In genomic region chr4:75673027-75673958, GRCh38 we compare ENCODE assay signal across 1 cellular context.
A peak's percentile ranks its signal among the peaks of the same experiment; 100 is the strongest.
TF ChIP-seq lines count a peak whose summit lies in the region.

G3BP2 (minus strand) TSS chr4:75673411; CDS start chr4:75662025, 11,386 bp downstream.

TF ChIP-seq in GM12878, 131 proteins besides CTCF, POLR2A, EP300 and RAD21 (continued from another document and continues in another):
- TF ChIP-seq, protein P1, sequence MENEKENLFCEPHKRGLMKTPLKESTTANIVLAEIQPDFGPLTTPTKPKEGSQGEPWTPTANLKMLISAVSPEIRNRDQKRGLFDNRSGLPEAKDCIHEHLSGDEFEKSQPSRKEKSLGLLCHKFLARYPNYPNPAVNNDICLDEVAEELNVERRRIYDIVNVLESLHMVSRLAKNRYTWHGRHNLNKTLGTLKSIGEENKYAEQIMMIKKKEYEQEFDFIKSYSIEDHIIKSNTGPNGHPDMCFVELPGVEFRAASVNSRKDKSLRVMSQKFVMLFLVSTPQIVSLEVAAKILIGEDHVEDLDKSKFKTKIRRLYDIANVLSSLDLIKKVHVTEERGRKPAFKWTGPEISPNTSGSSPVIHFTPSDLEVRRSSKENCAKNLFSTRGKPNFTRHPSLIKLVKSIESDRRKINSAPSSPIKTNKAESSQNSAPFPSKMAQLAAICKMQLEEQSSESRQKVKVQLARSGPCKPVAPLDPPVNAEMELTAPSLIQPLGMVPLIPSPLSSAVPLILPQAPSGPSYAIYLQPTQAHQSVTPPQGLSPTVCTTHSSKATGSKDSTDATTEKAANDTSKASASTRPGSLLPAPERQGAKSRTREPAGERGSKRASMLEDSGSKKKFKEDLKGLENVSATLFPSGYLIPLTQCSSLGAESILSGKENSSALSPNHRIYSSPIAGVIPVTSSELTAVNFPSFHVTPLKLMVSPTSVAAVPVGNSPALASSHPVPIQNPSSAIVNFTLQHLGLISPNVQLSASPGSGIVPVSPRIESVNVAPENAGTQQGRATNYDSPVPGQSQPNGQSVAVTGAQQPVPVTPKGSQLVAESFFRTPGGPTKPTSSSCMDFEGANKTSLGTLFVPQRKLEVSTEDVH (IDR thresholded peaks at IDR 0.05; ENCODE audit: low read depth, partially characterized antibody): peak; percentile 64
- TF ChIP-seq, protein P2, sequence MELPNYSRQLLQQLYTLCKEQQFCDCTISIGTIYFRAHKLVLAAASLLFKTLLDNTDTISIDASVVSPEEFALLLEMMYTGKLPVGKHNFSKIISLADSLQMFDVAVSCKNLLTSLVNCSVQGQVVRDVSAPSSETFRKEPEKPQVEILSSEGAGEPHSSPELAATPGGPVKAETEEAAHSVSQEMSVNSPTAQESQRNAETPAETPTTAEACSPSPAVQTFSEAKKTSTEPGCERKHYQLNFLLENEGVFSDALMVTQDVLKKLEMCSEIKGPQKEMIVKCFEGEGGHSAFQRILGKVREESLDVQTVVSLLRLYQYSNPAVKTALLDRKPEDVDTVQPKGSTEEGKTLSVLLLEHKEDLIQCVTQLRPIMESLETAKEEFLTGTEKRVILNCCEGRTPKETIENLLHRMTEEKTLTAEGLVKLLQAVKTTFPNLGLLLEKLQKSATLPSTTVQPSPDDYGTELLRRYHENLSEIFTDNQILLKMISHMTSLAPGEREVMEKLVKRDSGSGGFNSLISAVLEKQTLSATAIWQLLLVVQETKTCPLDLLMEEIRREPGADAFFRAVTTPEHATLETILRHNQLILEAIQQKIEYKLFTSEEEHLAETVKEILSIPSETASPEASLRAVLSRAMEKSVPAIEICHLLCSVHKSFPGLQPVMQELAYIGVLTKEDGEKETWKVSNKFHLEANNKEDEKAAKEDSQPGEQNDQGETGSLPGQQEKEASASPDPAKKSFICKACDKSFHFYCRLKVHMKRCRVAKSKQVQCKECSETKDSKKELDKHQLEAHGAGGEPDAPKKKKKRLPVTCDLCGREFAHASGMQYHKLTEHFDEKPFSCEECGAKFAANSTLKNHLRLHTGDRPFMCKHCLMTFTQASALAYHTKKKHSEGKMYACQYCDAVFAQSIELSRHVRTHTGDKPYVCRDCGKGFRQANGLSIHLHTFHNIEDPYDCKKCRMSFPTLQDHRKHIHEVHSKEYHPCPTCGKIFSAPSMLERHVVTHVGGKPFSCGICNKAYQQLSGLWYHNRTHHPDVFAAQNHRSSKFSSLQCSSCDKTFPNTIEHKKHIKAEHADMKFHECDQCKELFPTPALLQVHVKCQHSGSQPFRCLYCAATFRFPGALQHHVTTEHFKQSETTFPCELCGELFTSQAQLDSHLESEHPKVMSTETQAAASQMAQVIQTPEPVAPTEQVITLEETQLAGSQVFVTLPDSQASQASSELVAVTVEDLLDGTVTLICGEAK (IDR thresholded peaks at IDR 0.05; ENCODE audit: borderline replicate concordance): peak; percentile 74; the same call in 1 of the 2 replicates
- TF ChIP-seq CBFB (IDR thresholded peaks at IDR 0.05; ENCODE audit: low read depth) (peak; percentile 84), GATAD2B (conservative IDR thresholded peaks at IDR 0.05; ENCODE audit: low read depth) (no peak), SIX5 (IDR thresholded peaks at IDR 0.05; ENCODE audit: low read depth, low read length, severe bottlenecking) (no peak), POU2F2 (IDR thresholded peaks at IDR 0.05; ENCODE audit: borderline replicate concordance, low read depth, low read length) (peak; percentile 30; the same call in 1 of the 3 replicates), NR2C1 (IDR thresholded peaks at IDR 0.05) (peak; percentile 47; the same call in 1 of the 2 replicates), ASH2L (IDR thresholded peaks at IDR 0.05; ENCODE audit: borderline replicate concordance, low read depth) (no peak), STAT3 (IDR thresholded peaks at IDR 0.05; ENCODE audit: low read depth, low read length) (no peak), BACH1 (IDR thresholded peaks at IDR 0.05; ENCODE audit: borderline replicate concordance) (peak; percentile 45; the same call in 1 of the 2 replicates), RBBP5 (conservative IDR thresholded peaks at IDR 0.05) (no peak), NR2F1 (conservative IDR thresholded peaks at IDR 0.05) (peak; percentile 43), ZBTB11 (CRISPR knock-in tag; IDR thresholded peaks at IDR 0.05) (no peak), FOXM1 (IDR thresholded peaks at IDR 0.05; ENCODE audit: low read depth, low read length) (no peak), CBX3 (IDR thresholded peaks at IDR 0.05; ENCODE audit: borderline replicate concordance, low read depth) (no peak), FOS (IDR thresholded peaks at IDR 0.05; ENCODE audit: borderline replicate concordance, extremely low read depth, insufficient read length) (no peak), ATF2 (IDR thresholded peaks at IDR 0.05; ENCODE audit: low read length) (no peak), ZNF622 (IDR thresholded peaks at IDR 0.05) (no peak), HDGF (IDR thresholded peaks at IDR 0.05) (peak; percentile 80), HDAC2 (IDR thresholded peaks at IDR 0.05) (no peak), SMARCA5 (IDR thresholded peaks at IDR 0.05) (peak; percentile 4; the same call in 1 of the 2 replicates), CREM (IDR thresholded peaks at IDR 0.05; ENCODE audit: low read depth) (peak; percentile 95), SREBF2 (IDR thresholded peaks at IDR 0.05; ENCODE audit: low read length) (0 out of 2 replicates have a peak, but pooled peaks have one; percentile 43), ZNF592 (IDR thresholded peaks at IDR 0.05) (no peak), MTA2 (IDR thresholded peaks at IDR 0.05; ENCODE audit: low read depth) (no peak), EGR1 (IDR thresholded peaks at IDR 0.05; ENCODE audit: borderline replicate concordance in 1 of 2, low read depth in 2 of 2, low read length in 2 of 2) (peak in 1 of 2 experiments; percentile 82; a peak in 2 of 3 replicates), SMAD1 (IDR thresholded peaks at IDR 0.05; ENCODE audit: low read depth, partially characterized antibody) (peak; percentile 23), ZSCAN29 (IDR thresholded peaks at IDR 0.05) (no peak), MEF2A (IDR thresholded peaks at IDR 0.05; ENCODE audit: insufficient read depth, low read depth, low read length) (0 out of 2 replicates have a peak, but pooled peaks have one; percentile 4), SIN3A (IDR thresholded peaks at IDR 0.05; ENCODE audit: low read depth, low read length) (no peak), SRF (IDR thresholded peaks at IDR 0.05; ENCODE audit: low read depth in 2 of 2, low read length in 2 of 2) (peak in 1 of 2 experiments; percentile 68; a peak in 3 of 4 replicates), RELA (IDR thresholded peaks at IDR 0.05; ENCODE audit: borderline replicate concordance, partially characterized antibody) (peak; percentile 29), LARP7 (IDR thresholded peaks at IDR 0.05) (peak; percentile 88), BHLHE40 (IDR thresholded peaks at IDR 0.05; ENCODE audit: borderline replicate concordance in 1 of 2, low read depth in 2 of 2, low read length in 1 of 2) (peak in 1 of 2 experiments; percentile 68; a peak in 2 of 4 replicates), MTA3 (IDR thresholded peaks at IDR 0.05; ENCODE audit: borderline replicate concordance, low read length) (no peak), POLR2AphosphoS5 (IDR thresholded peaks at IDR 0.05; ENCODE audit: low read length) (peak; percentile 96), SP1 (IDR thresholded peaks at IDR 0.05; ENCODE audit: low read depth, low read length) (peak; percentile 73), POLR2AphosphoS2 (IDR thresholded peaks at IDR 0.05; ENCODE audit: low read depth, low read length) (peak; percentile 70; the same call in 1 of the 2 replicates)
- TF ChIP-seq, protein P3, sequence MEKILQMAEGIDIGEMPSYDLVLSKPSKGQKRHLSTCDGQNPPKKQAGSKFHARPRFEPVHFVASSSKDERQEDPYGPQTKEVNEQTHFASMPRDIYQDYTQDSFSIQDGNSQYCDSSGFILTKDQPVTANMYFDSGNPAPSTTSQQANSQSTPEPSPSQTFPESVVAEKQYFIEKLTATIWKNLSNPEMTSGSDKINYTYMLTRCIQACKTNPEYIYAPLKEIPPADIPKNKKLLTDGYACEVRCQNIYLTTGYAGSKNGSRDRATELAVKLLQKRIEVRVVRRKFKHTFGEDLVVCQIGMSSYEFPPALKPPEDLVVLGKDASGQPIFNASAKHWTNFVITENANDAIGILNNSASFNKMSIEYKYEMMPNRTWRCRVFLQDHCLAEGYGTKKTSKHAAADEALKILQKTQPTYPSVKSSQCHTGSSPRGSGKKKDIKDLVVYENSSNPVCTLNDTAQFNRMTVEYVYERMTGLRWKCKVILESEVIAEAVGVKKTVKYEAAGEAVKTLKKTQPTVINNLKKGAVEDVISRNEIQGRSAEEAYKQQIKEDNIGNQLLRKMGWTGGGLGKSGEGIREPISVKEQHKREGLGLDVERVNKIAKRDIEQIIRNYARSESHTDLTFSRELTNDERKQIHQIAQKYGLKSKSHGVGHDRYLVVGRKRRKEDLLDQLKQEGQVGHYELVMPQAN (conservative IDR thresholded peaks at IDR 0.05): peak; percentile 49
- TF ChIP-seq, protein P4, sequence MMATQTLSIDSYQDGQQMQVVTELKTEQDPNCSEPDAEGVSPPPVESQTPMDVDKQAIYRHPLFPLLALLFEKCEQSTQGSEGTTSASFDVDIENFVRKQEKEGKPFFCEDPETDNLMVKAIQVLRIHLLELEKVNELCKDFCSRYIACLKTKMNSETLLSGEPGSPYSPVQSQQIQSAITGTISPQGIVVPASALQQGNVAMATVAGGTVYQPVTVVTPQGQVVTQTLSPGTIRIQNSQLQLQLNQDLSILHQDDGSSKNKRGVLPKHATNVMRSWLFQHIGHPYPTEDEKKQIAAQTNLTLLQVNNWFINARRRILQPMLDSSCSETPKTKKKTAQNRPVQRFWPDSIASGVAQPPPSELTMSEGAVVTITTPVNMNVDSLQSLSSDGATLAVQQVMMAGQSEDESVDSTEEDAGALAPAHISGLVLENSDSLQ (IDR thresholded peaks at IDR 0.05): peak; percentile 76
- TF ChIP-seq, protein P5, sequence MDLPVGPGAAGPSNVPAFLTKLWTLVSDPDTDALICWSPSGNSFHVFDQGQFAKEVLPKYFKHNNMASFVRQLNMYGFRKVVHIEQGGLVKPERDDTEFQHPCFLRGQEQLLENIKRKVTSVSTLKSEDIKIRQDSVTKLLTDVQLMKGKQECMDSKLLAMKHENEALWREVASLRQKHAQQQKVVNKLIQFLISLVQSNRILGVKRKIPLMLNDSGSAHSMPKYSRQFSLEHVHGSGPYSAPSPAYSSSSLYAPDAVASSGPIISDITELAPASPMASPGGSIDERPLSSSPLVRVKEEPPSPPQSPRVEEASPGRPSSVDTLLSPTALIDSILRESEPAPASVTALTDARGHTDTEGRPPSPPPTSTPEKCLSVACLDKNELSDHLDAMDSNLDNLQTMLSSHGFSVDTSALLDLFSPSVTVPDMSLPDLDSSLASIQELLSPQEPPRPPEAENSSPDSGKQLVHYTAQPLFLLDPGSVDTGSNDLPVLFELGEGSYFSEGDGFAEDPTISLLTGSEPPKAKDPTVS (IDR thresholded peaks at IDR 0.05; ENCODE audit: low read depth, low read length): no peak
